ENCODE assay signal across 23 cellular contexts in the genomic region with DNA sequence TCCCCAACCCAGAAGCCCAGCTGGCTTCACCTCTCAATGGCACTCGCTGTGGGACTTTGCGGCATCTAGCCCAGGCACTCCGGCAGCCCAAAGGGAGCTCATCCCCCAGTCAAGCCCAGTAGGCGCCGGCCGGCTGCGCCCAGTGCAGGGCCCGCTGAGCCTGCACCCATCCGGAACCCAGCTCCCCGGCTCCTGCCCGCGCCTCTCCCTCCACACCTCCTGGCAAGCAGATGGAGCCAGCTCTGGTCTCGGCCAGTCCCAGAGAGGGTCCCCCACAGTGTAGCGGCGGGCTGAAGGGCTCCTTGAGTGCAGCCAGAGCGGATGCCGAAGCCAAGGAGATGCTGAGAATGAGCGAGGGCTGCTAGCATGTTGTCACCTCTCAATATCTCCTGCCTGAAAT.
"Had no signal": no experiment of that assay in that cellular context is flagged by ENCODE, and none has a peak within 500 bp of the region (broad histone marks: within the 10 kb centered on the region; RNA-seq: fewer than 3 reads in every experiment).

No MANE protein-coding gene starts in this region.

- DNase-seq: hippocampal formation; left colon; mesendoderm; naive B cell; natural killer cell; nephron progenitor cell; occipital lobe; stimulated activated CD4-positive, alpha-beta T cell treated with anti-CD3 and anti-CD28 coated beads, Interleukin-4, amount 100 ng/mL, for 24 hours; stimulated activated naive CD4-positive, alpha-beta T cell treated with Interleukin-2 at 50 U/mL for 16 hours; stimulated activated naive CD8-positive, alpha-beta T cell treated with anti-CD3 and anti-CD28 coated beads, Interleukin-15, amount 100 ng/mL, for 72 hours; tibial artery; trophoblast cell; upper lobe of right lung had no signal

- ATAC-seq: left colon; left lung; natural killer cell; sciatic nerve; stimulated activated effector memory CD8-positive, alpha-beta T cell treated with anti-CD3 and anti-CD28 coated beads, Interleukin-12 subunit alpha, Interleukin-12 subunit beta, amount 100 ng/mL, for 72 hours; stimulated activated naive CD8-positive, alpha-beta T cell treated with anti-CD3 and anti-CD28 coated beads, Interleukin-15, amount 100 ng/mL, for 72 hours; upper lobe of right lung had no signal

- H3K4me3 ChIP-seq: left lung, lung, neural progenitor cell, right atrium auricular region, skin epidermis, thoracic aorta, tibial artery, upper lobe of right lung had no signal

- H3K27ac ChIP-seq: left lung, neural progenitor cell, neutrophil, parathyroid adenoma, right atrium auricular region, skin epidermis, thoracic aorta, tibial artery, upper lobe of right lung had no signal

- H3K36me3 ChIP-seq: left lung, neural progenitor cell, neutrophil, right atrium auricular region, thoracic aorta, tibial artery, upper lobe of right lung had no signal

- H3K9me3 ChIP-seq: left lung, neutrophil, right atrium auricular region, thoracic aorta, tibial artery, upper lobe of right lung had no signal

- H3K27me3 ChIP-seq: left lung, neural progenitor cell, neutrophil, right atrium auricular region, tibial artery, upper lobe of right lung had no signal

- H3K4me1 ChIP-seq: left lung, parathyroid adenoma, right atrium auricular region, tibial artery, upper lobe of right lung had no signal
